ENCODE assay signal across 8 cellular contexts in the genomic region with DNA sequence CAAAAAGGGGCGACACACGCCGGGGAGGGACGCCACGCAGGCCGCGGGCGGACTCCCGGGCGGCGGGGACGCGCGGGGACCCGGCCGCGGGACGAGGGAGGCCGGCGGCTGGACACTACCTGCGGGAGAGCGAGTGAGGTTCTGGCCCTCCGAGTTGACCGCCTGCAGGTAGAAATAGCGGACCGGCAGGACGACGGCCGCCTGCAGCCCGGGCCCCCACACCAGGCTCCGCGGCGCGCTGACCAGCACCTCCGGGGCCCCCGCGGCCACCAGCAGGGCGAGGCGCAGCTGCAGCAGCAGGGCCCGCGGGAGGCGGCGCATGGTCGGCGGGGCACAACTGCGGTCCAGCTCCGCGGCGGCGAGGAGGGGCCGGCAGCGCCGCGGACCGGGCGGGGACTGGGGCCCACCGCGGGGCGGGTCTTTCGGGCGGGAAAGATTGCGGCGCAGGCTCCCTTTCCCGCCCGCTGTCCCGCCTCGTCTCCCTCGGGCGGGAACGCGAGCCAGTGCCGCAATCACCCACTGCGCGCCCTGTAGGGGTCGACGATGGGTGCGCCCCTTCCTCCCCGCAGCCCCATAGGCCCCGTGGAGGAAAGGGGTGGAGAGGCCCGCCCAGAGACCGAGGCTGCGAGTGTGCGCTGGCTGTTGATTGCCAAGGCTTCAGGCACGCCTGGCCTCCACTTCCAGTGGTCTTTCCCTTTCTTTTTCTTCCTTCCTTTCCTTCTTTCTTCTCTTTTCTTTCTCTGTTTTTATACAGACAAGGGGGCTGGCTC. TPM values are rescaled to one million over a fixed set of nuclear protein-coding genes. Genes with fewer than 3 reads are reported as not detected.
DNase-seq lines count a peak whose midpoint lies in the region; ATAC-seq and TF ChIP-seq lines count a peak whose summit lies in the region.

A gene with protein sequence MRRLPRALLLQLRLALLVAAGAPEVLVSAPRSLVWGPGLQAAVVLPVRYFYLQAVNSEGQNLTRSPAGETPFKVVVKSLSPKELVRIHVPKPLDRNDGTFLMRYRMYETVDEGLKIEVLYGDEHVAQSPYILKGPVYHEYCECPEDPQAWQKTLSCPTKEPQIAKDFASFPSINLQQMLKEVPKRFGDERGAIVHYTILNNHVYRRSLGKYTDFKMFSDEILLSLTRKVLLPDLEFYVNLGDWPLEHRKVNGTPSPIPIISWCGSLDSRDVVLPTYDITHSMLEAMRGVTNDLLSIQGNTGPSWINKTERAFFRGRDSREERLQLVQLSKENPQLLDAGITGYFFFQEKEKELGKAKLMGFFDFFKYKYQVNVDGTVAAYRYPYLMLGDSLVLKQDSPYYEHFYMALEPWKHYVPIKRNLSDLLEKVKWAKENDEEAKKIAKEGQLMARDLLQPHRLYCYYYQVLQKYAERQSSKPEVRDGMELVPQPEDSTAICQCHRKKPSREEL (minus strand): TSS at position 339 of the 770 bp plus-strand sequence. CDS start 18 bp downstream, at position 321.

- peak within 1 kb of the TSS; percentile 90 to 99 for H3K27ac Mint-ChIP-seq in activated naive CD4-positive, alpha-beta T cell treated with anti-CD3 and anti-CD28 coated beads, Interleukin-2, amount 50 U/mL, for 72 hours

- no peaks in the 10 kb centered on the region for H3K9me3 Mint-ChIP-seq in activated naive CD4-positive, alpha-beta T cell treated with anti-CD3 and anti-CD28 coated beads, Interleukin-2, amount 50 U/mL, for 72 hours

- TF ChIP-seq RAD21 in Ishikawa (IDR thresholded peaks at IDR 0.05; ENCODE audit: low read depth) = no peak

- H3K36me3 Mint-ChIP-seq in activated naive CD4-positive, alpha-beta T cell treated with anti-CD3 and anti-CD28 coated beads, Interleukin-2, amount 50 U/mL, for 72 hours = no peaks in the 10 kb centered on the region

- no peak for TF ChIP-seq EP300 in Ishikawa (IDR thresholded peaks at IDR 0.05; ENCODE audit: borderline replicate concordance)
- no peak for TF ChIP-seq EP300 in upper lobe of left lung (IDR thresholded peaks at IDR 0.05)

- 0 to 2% methylated on average over 20 to 34 of the region's 84 CpGs for WGBS in upper lobe of left lung, 2 donors

- H3K4me1 ChIP-seq in upper lobe of left lung = peaks cover 8 to 20% (median 15%) of the 10 kb centered on the region in 4 donors

- peak within 1 kb of the TSS; percentile 46 to 85 (median 62) for H3K4me3 ChIP-seq in upper lobe of left lung

- no peaks in the 10 kb centered on the region for H3K36me3 ChIP-seq in upper lobe of left lung

- no peaks in the 10 kb centered on the region for H3K9me3 ChIP-seq in upper lobe of left lung

- ATAC-seq in GM21528 (IDR thresholded peaks at IDR 0.05; ENCODE audit: low FRiP score, unreplicated experiment) (peak; percentile 64), omental fat pad (ENCODE audit: low FRiP score) (peak; percentile 66), upper lobe of left lung (ENCODE audit: low FRiP score in 2 of 2) (peak; percentile 61 to 90)
- peak; percentile 55 to 64 for ATAC-seq in activated naive CD4-positive, alpha-beta T cell treated with anti-CD3 and anti-CD28 coated beads, Interleukin-2, amount 50 U/mL, for 72 hours

- peak in 1 of 4 donors; percentile 46 for TF ChIP-seq POLR2A in upper lobe of left lung (IDR thresholded peaks at IDR 0.05)

- no peaks in the 10 kb centered on the region for H3K27me3 ChIP-seq in upper lobe of left lung

- no peak for TF ChIP-seq CTCF in omental fat pad (IDR thresholded peaks at IDR 0.05)
- peak in 2 of 6 experiments; percentile 27 to 39 for TF ChIP-seq CTCF in upper lobe of left lung (IDR thresholded peaks at IDR 0.05)

- peak within 1 kb of the TSS; percentile 92 to 96 (median 92) for H3K27ac ChIP-seq in upper lobe of left lung

- DNase-seq in DMS53 treated with DMSO at 0.1 percent for 48 hours (lab: John Stamatoyannopoulos, UW; ENCODE audit: unreplicated experiment) (peak; percentile 25), SKM-1 (lab: John Stamatoyannopoulos, UW; ENCODE audit: unreplicated experiment) (peak; percentile 52), glomerular endothelial cell (ENCODE audit: extremely low read depth, low read depth, low spot score) (no peak), omental fat pad (ENCODE audit: low spot score) (no peak), upper lobe of left lung (peak; percentile 44 to 94)
- peak; percentile 33 to 70 for DNase-seq in activated naive CD4-positive, alpha-beta T cell treated with anti-CD3 and anti-CD28 coated beads, Interleukin-2, amount 50 U/mL, for 72 hours (ENCODE audit: low spot score in 2 of 2)

TF ChIP-seq in Ishikawa, 13 proteins besides CTCF, POLR2A, EP300 and RAD21:
- TF ChIP-seq, protein P1, sequence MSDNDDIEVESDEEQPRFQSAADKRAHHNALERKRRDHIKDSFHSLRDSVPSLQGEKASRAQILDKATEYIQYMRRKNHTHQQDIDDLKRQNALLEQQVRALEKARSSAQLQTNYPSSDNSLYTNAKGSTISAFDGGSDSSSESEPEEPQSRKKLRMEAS (IDR thresholded peaks at IDR 0.05) = peak; percentile 69
- no peak for TF ChIP-seq TCF12 (IDR thresholded peaks at IDR 0.05; ENCODE audit: low read depth)
- peak; percentile 94 for TF ChIP-seq ZBTB7A (IDR thresholded peaks at IDR 0.05; ENCODE audit: low read depth)
TF ChIP-seq in Ishikawa: peak in this region for 2.

RNA-seq across cellular contexts. Expression of the gene that starts here (rescaled TPM):
- 1 to 10 TPM; 6.1 to 8.1 TPM for total RNA-seq in activated naive CD4-positive, alpha-beta T cell treated with anti-CD3 and anti-CD28 coated beads, Interleukin-2, amount 50 U/mL, for 72 hours
- 18.5 and 23.9 TPM in 2 replicates for total RNA-seq in glomerular endothelial cell
- 10 to 100 TPM; 17.7 to 36.4 (median 22.1) TPM for total RNA-seq in omental fat pad
- 10 to 100 TPM in 4 of 6 donors, 1 to 10 TPM in 2; 4.9 to 24.5 (median 15.8) TPM for total RNA-seq in upper lobe of left lung

Comparison
In these comparisons a context has a peak if more than half of its experiments do, and no peak if none do; other contexts are left out.
1. DNase-seq: peak in DMS53 treated with DMSO at 0.1 percent for 48 hours (single experiment), SKM-1 (single experiment), activated naive CD4-positive, alpha-beta T cell treated with anti-CD3 and anti-CD28 coated beads, Interleukin-2, amount 50 U/mL, for 72 hours (2 of 2) and upper lobe of left lung (2 of 2); none in glomerular endothelial cell (single experiment) and omental fat pad (single experiment).
2. Peak in every context shown above with its lines, with median percentiles within 50 percentile points of each other: ATAC-seq.